16 cellular contexts compared by ENCODE assay signal in genomic region chr11:13868710-13869403, GRCh38.
DNase-seq lines count a peak whose midpoint lies in the region; ATAC-seq and TF ChIP-seq lines count a peak whose summit lies in the region.
"Had no signal": no experiment of that assay in that cellular context is flagged by ENCODE, and none has a peak within 500 bp of the region (broad histone marks: within the 10 kb centered on the region; RNA-seq: fewer than 3 reads in every experiment).

No MANE protein-coding gene starts in this region.

- H3K9me3 Mint-ChIP-seq in activated naive CD8-positive, alpha-beta T cell treated with anti-CD3 and anti-CD28 coated beads for 36 hours = peaks cover 2% of the 10 kb centered on the region
- H3K9me3 Mint-ChIP-seq in stimulated activated naive CD8-positive, alpha-beta T cell treated with anti-CD3 and anti-CD28 coated beads, Interleukin-15, amount 100 ng/mL, for 72 hours = peaks cover 7 to 8% of the 10 kb centered on the region in 2 donors
- H3K9me3 Mint-ChIP-seq: stimulated activated memory B cell treated with anti-CD40 and anti-IgM and Interleukin-4, amounts not matched to agents 10 μg/mL and 1 μg/mL and 100 μg/mL, for 72 hours had no signal

- H3K4me3 Mint-ChIP-seq in activated naive CD8-positive, alpha-beta T cell treated with anti-CD3 and anti-CD28 coated beads for 36 hours = peak overlapping the region; percentile 30
- H3K4me3 Mint-ChIP-seq in stimulated activated naive CD8-positive, alpha-beta T cell treated with anti-CD3 and anti-CD28 coated beads, Interleukin-15, amount 100 ng/mL, for 72 hours = peak overlapping the region; percentile 44 to 63
- H3K4me3 Mint-ChIP-seq: stimulated activated memory B cell treated with anti-CD40 and anti-IgM and Interleukin-4, amounts not matched to agents 10 μg/mL and 1 μg/mL and 100 μg/mL, for 72 hours had no signal

- H3K4me1 Mint-ChIP-seq in activated naive CD8-positive, alpha-beta T cell treated with anti-CD3 and anti-CD28 coated beads for 36 hours = peaks cover 27% of the 10 kb centered on the region
- H3K4me1 Mint-ChIP-seq in stimulated activated naive CD8-positive, alpha-beta T cell treated with anti-CD3 and anti-CD28 coated beads, Interleukin-15, amount 100 ng/mL, for 72 hours = peaks cover 42% of the 10 kb centered on the region

- DNase-seq in stimulated activated CD4-positive, alpha-beta T cell treated with anti-CD3 and anti-CD28 coated beads, Interleukin-2, amount 100 ng/mL, for 4 hours (ENCODE audit: low read depth) = peak; percentile 16
- DNase-seq in stimulated activated CD4-positive, alpha-beta T cell treated with anti-CD3 and anti-CD28 coated beads, Interleukin-2, amount 100 ng/mL, for 24 hours = no peak
- DNase-seq in T-helper 1 cell (peak in 4 of 5 donors; percentile 11 to 78 (median 30)), upper lobe of right lung (no peak), SHP77 treated with DMSO at 0.1 percent for 48 hours (lab: John Stamatoyannopoulos, UW) (no peak)
- no peak for DNase-seq in activated naive CD8-positive, alpha-beta T cell treated with anti-CD3 and anti-CD28 coated beads for 36 hours
- DNase-seq in stimulated activated naive CD8-positive, alpha-beta T cell treated with anti-CD3 and anti-CD28 coated beads, Interleukin-15, amount 100 ng/mL, for 72 hours = peak; percentile 38 to 50
- DNase-seq: foreskin melanocyte, HCEC 1CT, NCI-H1436, NCI-H510A treated with DMSO at 0.1 percent for 48 hours, SIG-M5 had no signal

- no peaks in the 10 kb centered on the region for H3K27me3 Mint-ChIP-seq in activated naive CD8-positive, alpha-beta T cell treated with anti-CD3 and anti-CD28 coated beads for 36 hours
- H3K27me3 Mint-ChIP-seq in stimulated activated naive CD8-positive, alpha-beta T cell treated with anti-CD3 and anti-CD28 coated beads, Interleukin-15, amount 100 ng/mL, for 72 hours = no peaks in the 10 kb centered on the region

- no peak overlapping the region for H3K4me3 ChIP-seq in upper lobe of right lung
- H3K4me3 ChIP-seq: ascending aorta, prostate gland had no signal

- no peaks in the 10 kb centered on the region for H3K36me3 ChIP-seq in upper lobe of right lung
- H3K36me3 ChIP-seq: ascending aorta, prostate gland had no signal

- peaks cover 5% of the 10 kb centered on the region for H3K36me3 Mint-ChIP-seq in activated naive CD8-positive, alpha-beta T cell treated with anti-CD3 and anti-CD28 coated beads for 36 hours
- H3K36me3 Mint-ChIP-seq: stimulated activated memory B cell treated with anti-CD40 and anti-IgM and Interleukin-4, amounts not matched to agents 10 μg/mL and 1 μg/mL and 100 μg/mL, for 72 hours had no signal

- intact Hi-C loops in upper lobe of right lung (cut with DNase I) = no loop called here

- no peak for TF ChIP-seq CTCF in upper lobe of right lung (IDR thresholded peaks at IDR 0.05)

- no peak overlapping the region for H3K27ac ChIP-seq in upper lobe of right lung
- H3K27ac ChIP-seq: ascending aorta, prostate gland had no signal

- peak; percentile 98 for ATAC-seq in stimulated activated naive CD8-positive, alpha-beta T cell treated with anti-CD3 and anti-CD28 coated beads, Interleukin-15, amount 100 ng/mL, for 72 hours
- no peak for ATAC-seq in upper lobe of right lung
- ATAC-seq in GM21786 (IDR thresholded peaks at IDR 0.05; ENCODE audit: unreplicated experiment) = no peak
- ATAC-seq: stimulated activated memory B cell treated with anti-CD40 and anti-IgM and Interleukin-4, amounts not matched to agents 10 μg/mL and 1 μg/mL and 100 μg/mL, for 72 hours had no signal

- H3K9me3 ChIP-seq in upper lobe of right lung = no peaks in the 10 kb centered on the region
- H3K9me3 ChIP-seq: ascending aorta, prostate gland had no signal

- peak overlapping the region; percentile 95 for H3K27ac Mint-ChIP-seq in activated naive CD8-positive, alpha-beta T cell treated with anti-CD3 and anti-CD28 coated beads for 36 hours
- H3K27ac Mint-ChIP-seq in stimulated activated naive CD8-positive, alpha-beta T cell treated with anti-CD3 and anti-CD28 coated beads, Interleukin-15, amount 100 ng/mL, for 72 hours = peak overlapping the region; percentile 89 to 93
- H3K27ac Mint-ChIP-seq: stimulated activated memory B cell treated with anti-CD40 and anti-IgM and Interleukin-4, amounts not matched to agents 10 μg/mL and 1 μg/mL and 100 μg/mL, for 72 hours had no signal

- no peaks in the 10 kb centered on the region for H3K4me1 ChIP-seq in upper lobe of right lung
- H3K4me1 ChIP-seq: ascending aorta had no signal

- H3K27me3 ChIP-seq in upper lobe of right lung = no peaks in the 10 kb centered on the region
- H3K27me3 ChIP-seq: ascending aorta had no signal

Comparison
In these comparisons a context has a peak if more than half of its experiments do, and no peak if none do; other contexts are left out.
1. DNase-seq: peak in stimulated activated CD4-positive, alpha-beta T cell treated with anti-CD3 and anti-CD28 coated beads, Interleukin-2, amount 100 ng/mL, for 4 hours (single experiment), T-helper 1 cell (4 of 5) and stimulated activated naive CD8-positive, alpha-beta T cell treated with anti-CD3 and anti-CD28 coated beads, Interleukin-15, amount 100 ng/mL, for 72 hours (2 of 2); none in stimulated activated CD4-positive, alpha-beta T cell treated with anti-CD3 and anti-CD28 coated beads, Interleukin-2, amount 100 ng/mL, for 24 hours (0 of 2), activated naive CD8-positive, alpha-beta T cell treated with anti-CD3 and anti-CD28 coated beads for 36 hours (single experiment), upper lobe of right lung (single experiment) and SHP77 treated with DMSO at 0.1 percent for 48 hours (single experiment).